In the genomic region with DNA sequence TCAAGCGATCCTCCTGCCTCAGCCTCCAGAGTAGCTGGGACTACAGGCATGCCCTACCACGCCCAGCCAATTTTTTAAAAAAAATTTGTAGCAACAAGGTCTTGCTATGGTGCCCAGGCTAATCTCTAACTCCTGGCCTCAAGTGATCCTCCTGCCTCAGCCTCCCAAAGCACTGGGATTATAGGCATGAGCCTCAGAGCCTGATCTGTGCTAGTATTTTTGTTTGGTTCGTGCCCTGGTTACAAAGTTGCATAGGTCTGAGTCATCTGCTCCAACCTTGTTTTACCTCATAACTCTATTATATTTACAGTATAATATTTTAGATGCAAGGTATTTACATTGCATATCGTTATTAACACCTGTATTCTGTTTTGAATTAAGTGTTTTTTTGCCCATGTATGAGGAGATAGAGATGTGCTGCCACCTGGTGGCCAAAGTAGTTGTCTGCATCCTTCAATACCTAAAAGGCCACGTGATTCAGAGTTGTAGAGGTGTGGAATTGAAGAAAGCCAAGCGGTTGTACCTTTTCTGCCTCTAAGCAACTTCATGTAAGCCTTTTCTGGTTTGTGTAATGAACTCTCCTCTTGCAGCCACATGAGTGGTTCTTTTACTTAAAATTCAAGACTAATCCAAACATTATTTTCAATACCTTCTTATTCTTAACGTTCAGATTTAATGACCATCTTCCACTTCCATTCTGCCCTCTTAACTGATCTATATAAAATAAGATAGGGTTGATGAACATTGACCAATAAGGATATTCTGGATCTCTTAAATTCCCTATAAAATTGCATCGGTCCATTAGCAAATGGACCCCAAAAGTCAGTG, we compare ENCODE assay signal across 8 cellular contexts. TPM values are rescaled to one million over a fixed set of nuclear protein-coding genes. Genes with fewer than 3 reads are reported as not detected.
A peak's percentile ranks its signal among the peaks of the same experiment; 100 is the strongest.
DNase-seq lines count a peak whose midpoint lies in the region; ATAC-seq and FAIRE-seq lines count a peak whose summit lies in the region.

No MANE protein-coding gene starts in this region.

- no peaks in the 10 kb centered on the region for H3K27me3 Mint-ChIP-seq in activated CD4-positive, alpha-beta T cell treated with anti-CD3 and anti-CD28 coated beads, Interleukin-2, amount 10 ng/mL, durations not matched to agents 7 days and 5 days

- CTCF ChIA-PET in activated CD4-positive, alpha-beta T cell treated with anti-CD3 and anti-CD28 coated beads, Interleukin-2, amount 10 ng/mL, durations not matched to agents 7 days and 5 days (lab: Charles Lee): interaction anchor here (0.5 kb wide), 1 partner anchor 409 kb away, joined by 3 read pairs; no protein-coding TSS in a partner anchor

- H3K27ac Mint-ChIP-seq in activated CD4-positive, alpha-beta T cell treated with anti-CD3 and anti-CD28 coated beads, Interleukin-2, amount 10 ng/mL, durations not matched to agents 7 days and 5 days: no peak overlapping the region

- DNase-seq in NCI-H526 (lab: John Stamatoyannopoulos, UW): peak; percentile 22 to 75
- DNase-seq in activated CD4-positive, alpha-beta T cell treated with anti-CD3 and anti-CD28 coated beads, Interleukin-2, amount 10 ng/mL, durations not matched to agents 7 days and 5 days: peak; percentile 85
- DNase-seq in dedifferentiated amniotic fluid mesenchymal stem cell (ENCODE audit: extremely low spot score): peak; percentile 58
- DNase-seq in lung microvascular endothelial cell (ENCODE audit: low read depth in 2 of 2): peak; percentile 76 to 86
- peak; percentile 47 for DNase-seq in stimulated activated CD8-positive, alpha-beta memory T cell treated with anti-CD3 and anti-CD28 coated beads, Interleukin-15, amount 100 ng/mL, for 24 hours (ENCODE audit: low read depth)

- H3K36me3 Mint-ChIP-seq in activated CD4-positive, alpha-beta T cell treated with anti-CD3 and anti-CD28 coated beads, Interleukin-2, amount 10 ng/mL, durations not matched to agents 7 days and 5 days (ENCODE audit: low read depth): peaks cover 57% of the 10 kb centered on the region

- POLR2A ChIA-PET in activated CD4-positive, alpha-beta T cell treated with anti-CD3 and anti-CD28 coated beads, Interleukin-2, amount 10 ng/mL, durations not matched to agents 7 days and 5 days (lab: Charles Lee): no interaction called here

- H3K9me3 Mint-ChIP-seq in activated CD4-positive, alpha-beta T cell treated with anti-CD3 and anti-CD28 coated beads, Interleukin-2, amount 10 ng/mL, durations not matched to agents 7 days and 5 days: no peaks in the 10 kb centered on the region

- ATAC-seq in GM18511 (IDR thresholded peaks at IDR 0.05; ENCODE audit: unreplicated experiment) (peak; percentile 82), HG03439 (IDR thresholded peaks at IDR 0.05; ENCODE audit: unreplicated experiment) (peak; percentile 83)

- FAIRE-seq in A204.1 (lab: Jason Lieb, UNC): peak; percentile 94

- H3K4me3 Mint-ChIP-seq in activated CD4-positive, alpha-beta T cell treated with anti-CD3 and anti-CD28 coated beads, Interleukin-2, amount 10 ng/mL, durations not matched to agents 7 days and 5 days: no peak overlapping the region

- H3K4me1 Mint-ChIP-seq in activated CD4-positive, alpha-beta T cell treated with anti-CD3 and anti-CD28 coated beads, Interleukin-2, amount 10 ng/mL, durations not matched to agents 7 days and 5 days: peaks cover 19% of the 10 kb centered on the region

RNA-seq across cellular contexts. Expression of gene CABYR, which starts 19.9 kb away (rescaled TPM):
- 1 to 10 TPM; 1.3 TPM for total RNA-seq in activated CD4-positive, alpha-beta T cell treated with anti-CD3 and anti-CD28 coated beads, Interleukin-2, amount 10 ng/mL, durations not matched to agents 7 days and 5 days
- total RNA-seq in lung microvascular endothelial cell: 0.60 and 0.65 TPM in 2 replicates

Comparison
In these comparisons a context has a peak if more than half of its experiments do, and no peak if none do; other contexts are left out.
1. Peak in every context shown above with its lines: DNase-seq and ATAC-seq.